9 cellular contexts compared by ENCODE assay signal in genomic region chr5:66840527-66841013, GRCh38.
A peak's percentile ranks its signal among the peaks of the same experiment; 100 is the strongest.
DNase-seq lines count a peak whose midpoint lies in the region; ATAC-seq and TF ChIP-seq lines count a peak whose summit lies in the region.
"Had no signal": no experiment of that assay in that cellular context is flagged by ENCODE, and none has a peak within 500 bp of the region (broad histone marks: within the 10 kb centered on the region; RNA-seq: fewer than 3 reads in every experiment).

No MANE protein-coding gene starts in this region.

- no peak overlapping the region for H3K4ac ChIP-seq in neuronal stem cell (ENCODE audit: low read length)

- no peak overlapping the region for H4K91ac ChIP-seq in neuronal stem cell (ENCODE audit: low read depth, low read length, poor library complexity)

- no peaks in the 10 kb centered on the region for H3K9me3 Mint-ChIP-seq in effector memory CD8-positive, alpha-beta T cell

- no CpG with 5 or more reads among the region's 2 CpGs for WGBS in neuronal stem cell (ENCODE audit: extremely low coverage in 2 of 2, insufficient read length in 2 of 2, insufficient replicate concordance in 1 of 2), 2 donors

- H2BK5ac ChIP-seq in neuronal stem cell (ENCODE audit: low read length): no peak overlapping the region

- no peak overlapping the region for H3K18ac ChIP-seq in neuronal stem cell (ENCODE audit: low read length)

- no peak overlapping the region for H3K4me2 ChIP-seq in neuronal stem cell (ENCODE audit: insufficient read depth, low read length, poor library complexity, severe bottlenecking)

- intact Hi-C loops in gastrocnemius medialis (cut with DNase I; ENCODE audit: low total_unique reads): no loop called here

- TF ChIP-seq POLR2A in gastrocnemius medialis (IDR thresholded peaks at IDR 0.05): no peak

- no peak overlapping the region for H3K14ac ChIP-seq in neuronal stem cell (ENCODE audit: low read length)

- H2AK5ac ChIP-seq in neuronal stem cell (ENCODE audit: low read depth, low read length): no peak overlapping the region

- no peak overlapping the region for H3K27ac ChIP-seq in gastrocnemius medialis
- H3K27ac ChIP-seq in neuronal stem cell (replicated peaks; ENCODE audit: low read length): no peak overlapping the region

- no peak overlapping the region for H3K27ac Mint-ChIP-seq in effector memory CD8-positive, alpha-beta T cell

- H3K23ac ChIP-seq in neuronal stem cell (ENCODE audit: low read depth, low read length, poor library complexity): no peak overlapping the region

- no peak overlapping the region for H2BK120ac ChIP-seq in neuronal stem cell (ENCODE audit: low read depth, low read length)

- no peak overlapping the region for H4K8ac ChIP-seq in neuronal stem cell (ENCODE audit: low read depth, low read length)

- no peak overlapping the region for H2BK12ac ChIP-seq in neuronal stem cell (ENCODE audit: low read length)

- in situ Hi-C loops in gastrocnemius medialis (cut with MboI; ENCODE audit: low sequenced_read_pairs in 4 of 4) (no loop called here), G401 (cut with HindIII; ENCODE audit: low sequenced_read_pairs) (no loop called here)

- H3K4me3 Mint-ChIP-seq in effector memory CD8-positive, alpha-beta T cell: no peak overlapping the region

- no peak overlapping the region for H3K4me3 ChIP-seq in gastrocnemius medialis
- no peak overlapping the region for H3K4me3 ChIP-seq in neuronal stem cell (ENCODE audit: low read length in 2 of 2)

- H3K36me3 Mint-ChIP-seq in effector memory CD8-positive, alpha-beta T cell (ENCODE audit: insufficient read depth): no peaks in the 10 kb centered on the region

- H3K36me3 ChIP-seq in gastrocnemius medialis: no peaks in the 10 kb centered on the region
- H3K36me3 ChIP-seq in neuronal stem cell (replicated peaks in 1 of 2; ENCODE audit: control insufficient read depth in 2 of 2, insufficient read depth in 2 of 2, low read length in 2 of 2): no peaks in the 10 kb centered on the region

- H3K27me3 ChIP-seq in gastrocnemius medialis: no peaks in the 10 kb centered on the region
- H3K27me3 ChIP-seq in neuronal stem cell (ENCODE audit: control insufficient read depth in 3 of 3, insufficient read depth in 3 of 3, low read depth in 1 of 3, low read length in 3 of 3): no peaks in the 10 kb centered on the region

- ATAC-seq in GM18519 (IDR thresholded peaks at IDR 0.05; ENCODE audit: low FRiP score, unreplicated experiment) (peak; percentile 99), GM21619 (IDR thresholded peaks at IDR 0.05; ENCODE audit: unreplicated experiment) (peak; percentile 100), gastrocnemius medialis (no peak)
- peak; percentile 69 for ATAC-seq in effector memory CD8-positive, alpha-beta T cell (replicated peaks)

- TF ChIP-seq CTCF in gastrocnemius medialis (IDR thresholded peaks at IDR 0.05 in 4 of 5, conservative IDR thresholded peaks at IDR 0.05 in 1 of 5): no peak

- DNase-seq in HT1080 (ENCODE audit: low read depth) (peak; percentile 39), gastrocnemius medialis (no peak), neuronal stem cell (ENCODE audit: low spot score) (no peak), NCI-H1105 (lab: John Stamatoyannopoulos, UW) (no peak), G401 (ENCODE audit: low spot score) (no peak)
- DNase-seq in effector memory CD8-positive, alpha-beta T cell: no peak
- DNase-seq: trophoblast cell had no signal

- no peaks in the 10 kb centered on the region for H3K79me1 ChIP-seq in neuronal stem cell (ENCODE audit: low read depth, low read length)

- H3K9me3 ChIP-seq in gastrocnemius medialis: no peaks in the 10 kb centered on the region
- no peaks in the 10 kb centered on the region for H3K9me3 ChIP-seq in neuronal stem cell (replicated peaks in 1 of 2; ENCODE audit: control insufficient read depth in 2 of 2, insufficient read depth in 1 of 2, low read depth in 1 of 2, low read length in 2 of 2)

- H3K4me1 Mint-ChIP-seq in effector memory CD8-positive, alpha-beta T cell (ENCODE audit: low read depth in 2 of 2): peaks cover 4 to 8% of the 10 kb centered on the region in 2 donors

- H2BK15ac ChIP-seq in neuronal stem cell (ENCODE audit: low read length): no peak overlapping the region

- H3K4me1 ChIP-seq in gastrocnemius medialis (peaks cover 0 to 4% of the 10 kb centered on the region in 2 donors), neuronal stem cell (ENCODE audit: control insufficient read depth in 2 of 2, insufficient read depth in 1 of 2, low read depth in 1 of 2, low read length in 2 of 2) (peaks cover 2 to 15% of the 10 kb centered on the region in 2 donors)

- peaks cover 19 to 24% of the 10 kb centered on the region in 2 donors for H3K27me3 Mint-ChIP-seq in effector memory CD8-positive, alpha-beta T cell

- H2AFZ ChIP-seq in neuronal stem cell (ENCODE audit: low read length): no peak overlapping the region

- H3K9ac ChIP-seq in neuronal stem cell (ENCODE audit: low read depth, low read length, poor library complexity): no peak overlapping the region

Comparison
In these comparisons a context has a peak if more than half of its experiments do, and no peak if none do; other contexts are left out.
1. ATAC-seq: peak in GM18519 (single experiment), GM21619 (single experiment) and effector memory CD8-positive, alpha-beta T cell (single experiment); none in gastrocnemius medialis (0 of 2).